ENCODE assay signal across 3 cellular contexts in the genomic region with DNA sequence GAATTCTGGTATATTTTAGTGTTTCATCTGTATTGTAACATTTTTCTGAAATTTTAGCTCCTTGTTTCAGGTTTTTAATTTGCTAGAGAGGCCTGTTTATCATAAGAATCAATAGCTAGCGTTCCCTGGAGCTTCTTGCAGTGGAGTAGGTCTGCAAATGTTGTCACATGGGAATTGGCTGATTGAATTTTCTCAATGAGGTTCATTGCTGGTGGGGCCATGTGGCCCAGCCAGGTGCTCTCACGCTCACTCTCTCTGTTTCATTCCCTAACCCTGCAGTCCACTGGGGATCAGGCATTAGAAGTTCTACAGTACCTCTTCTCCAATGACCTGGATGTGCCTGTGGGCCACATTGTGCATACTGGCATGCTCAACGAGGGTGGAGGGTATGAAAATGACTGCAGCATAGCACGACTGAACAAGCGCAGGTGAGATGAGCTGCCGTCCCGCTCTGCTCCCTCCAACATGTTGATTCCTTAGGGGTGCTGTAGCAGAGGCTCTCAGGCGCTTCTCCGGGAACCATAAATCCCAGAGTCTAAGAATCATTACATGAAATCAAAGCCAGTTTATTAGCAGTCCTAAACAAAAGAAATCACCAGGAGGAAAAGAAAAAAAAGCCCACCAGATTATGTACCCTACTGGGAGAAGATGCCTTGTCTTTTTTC. TPM values are rescaled to one million over a fixed set of nuclear protein-coding genes. Genes with fewer than 3 reads are reported as not detected.
"Had no signal": no experiment of that assay in that cellular context is flagged by ENCODE, and none has a peak within 500 bp of the region (broad histone marks: within the 10 kb centered on the region; RNA-seq: fewer than 3 reads in every experiment).

No MANE protein-coding gene starts in this region.

RNA-seq across cellular contexts. Expression of gene CLEC18C, which starts 30.2 kb away (rescaled TPM):
- total RNA-seq: osteocyte, subcutaneous adipose tissue, urinary bladder had no signal
